1 cellular context compared by ENCODE assay signal in the genomic region with DNA sequence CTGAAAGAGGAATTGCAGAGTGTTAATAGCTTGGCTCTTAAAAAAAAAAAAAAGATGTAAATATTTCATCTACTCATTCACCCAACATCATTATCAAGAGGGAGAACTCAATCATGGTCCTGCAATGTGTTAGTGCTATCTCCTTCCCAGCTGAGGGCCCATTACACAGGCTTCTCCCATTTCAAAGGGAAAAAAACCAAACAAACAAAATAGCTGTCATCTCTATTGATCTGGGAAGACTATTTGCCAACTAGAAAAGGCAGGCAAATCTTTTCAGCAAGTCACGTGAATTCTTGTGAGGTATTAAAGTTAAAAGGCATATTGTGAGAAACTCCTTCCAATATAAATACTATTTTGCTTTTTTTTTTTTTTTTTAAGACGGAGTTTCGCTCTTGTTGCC.
TF ChIP-seq lines count a peak whose summit lies in the region.

No MANE protein-coding gene starts in this region.

TF ChIP-seq in HepG2, 621 proteins besides CTCF, POLR2A, EP300 and RAD21 (continued from another document and continues in another):
- TF ChIP-seq, protein P1, sequence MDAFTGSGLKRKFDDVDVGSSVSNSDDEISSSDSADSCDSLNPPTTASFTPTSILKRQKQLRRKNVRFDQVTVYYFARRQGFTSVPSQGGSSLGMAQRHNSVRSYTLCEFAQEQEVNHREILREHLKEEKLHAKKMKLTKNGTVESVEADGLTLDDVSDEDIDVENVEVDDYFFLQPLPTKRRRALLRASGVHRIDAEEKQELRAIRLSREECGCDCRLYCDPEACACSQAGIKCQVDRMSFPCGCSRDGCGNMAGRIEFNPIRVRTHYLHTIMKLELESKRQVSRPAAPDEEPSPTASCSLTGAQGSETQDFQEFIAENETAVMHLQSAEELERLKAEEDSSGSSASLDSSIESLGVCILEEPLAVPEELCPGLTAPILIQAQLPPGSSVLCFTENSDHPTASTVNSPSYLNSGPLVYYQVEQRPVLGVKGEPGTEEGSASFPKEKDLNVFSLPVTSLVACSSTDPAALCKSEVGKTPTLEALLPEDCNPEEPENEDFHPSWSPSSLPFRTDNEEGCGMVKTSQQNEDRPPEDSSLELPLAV (CRISPR knock-in tag; conservative IDR thresholded peaks at IDR 0.05; ENCODE audit: low read depth), result no peak
- TF ChIP-seq ZNF33B (CRISPR knock-in tag; IDR thresholded peaks at IDR 0.05) (no peak), ZNF225 (CRISPR knock-in tag; IDR thresholded peaks at IDR 0.05) (no peak), ELF1 (CRISPR knock-in tag; IDR thresholded peaks at IDR 0.05) (no peak), ZNF768 (CRISPR knock-in tag; IDR thresholded peaks at IDR 0.05) (no peak), SIX1 (CRISPR knock-in tag; IDR thresholded peaks at IDR 0.05; ENCODE audit: borderline replicate concordance) (peak; percentile 97), MXI1 (IDR thresholded peaks at IDR 0.05; ENCODE audit: borderline replicate concordance, low read depth, low read length) (peak; percentile 19; the same call in 1 of the 3 replicates), PRMT3 (CRISPR knock-in tag; IDR thresholded peaks at IDR 0.05; ENCODE audit: borderline replicate concordance, low read depth) (no peak), RARG (CRISPR knock-in tag; IDR thresholded peaks at IDR 0.05; ENCODE audit: low read depth) (no peak), RCOR2 (CRISPR knock-in tag; IDR thresholded peaks at IDR 0.05) (0 out of 2 replicates have a peak, but pooled peaks have one; percentile 24), ZBTB7B (CRISPR knock-in tag; IDR thresholded peaks at IDR 0.05) (no peak), PLRG1 (conservative IDR thresholded peaks at IDR 0.05) (no peak), ZNF607 (CRISPR knock-in tag; IDR thresholded peaks at IDR 0.05; ENCODE audit: borderline replicate concordance) (no peak), CBFB (CRISPR knock-in tag; IDR thresholded peaks at IDR 0.05) (no peak), ZNF883 (CRISPR knock-in tag; IDR thresholded peaks at IDR 0.05; ENCODE audit: not compliant biosample characterization) (no peak), ZNF510 (CRISPR knock-in tag; IDR thresholded peaks at IDR 0.05; ENCODE audit: low read depth) (no peak), ZNF816 (CRISPR knock-in tag; IDR thresholded peaks at IDR 0.05; ENCODE audit: borderline replicate concordance) (peak; percentile 97), JUN (CRISPR knock-in tag; IDR thresholded peaks at IDR 0.05) (no peak), YY1 (IDR thresholded peaks at IDR 0.05; ENCODE audit: insufficient read depth, insufficient replicate concordance, low read depth, low read length) (no peak), ARNT2 (CRISPR knock-in tag; IDR thresholded peaks at IDR 0.05; ENCODE audit: low read depth) (no peak), HOXA5 (CRISPR knock-in tag; IDR thresholded peaks at IDR 0.05) (no peak), FOSL1 (CRISPR knock-in tag; IDR thresholded peaks at IDR 0.05; ENCODE audit: borderline replicate concordance) (no peak), PAWR (CRISPR knock-in tag; IDR thresholded peaks at IDR 0.05; ENCODE audit: borderline replicate concordance) (no peak), RAD51 (IDR thresholded peaks at IDR 0.05; ENCODE audit: borderline replicate concordance) (no peak), ISL2 (CRISPR knock-in tag; IDR thresholded peaks at IDR 0.05) (peak; percentile 78), PPARG (CRISPR knock-in tag; conservative IDR thresholded peaks at IDR 0.05) (0 out of 2 replicates have a peak, but pooled peaks have one; percentile 35), MTA3 (CRISPR knock-in tag; IDR thresholded peaks at IDR 0.05) (no peak), RARA (CRISPR knock-in tag; IDR thresholded peaks at IDR 0.05) (peak; percentile 67), AHR (CRISPR knock-in tag; IDR thresholded peaks at IDR 0.05) (no peak), ZNF205 (CRISPR knock-in tag; IDR thresholded peaks at IDR 0.05) (no peak), SSRP1 (CRISPR knock-in tag; IDR thresholded peaks at IDR 0.05) (no peak), JUNB (CRISPR knock-in tag; IDR thresholded peaks at IDR 0.05; ENCODE audit: borderline replicate concordance) (no peak), KDM3A (CRISPR knock-in tag; IDR thresholded peaks at IDR 0.05; ENCODE audit: low read depth) (no peak), HCFC1 (IDR thresholded peaks at IDR 0.05; ENCODE audit: low read depth, low read length) (no peak), ZNF3 (CRISPR knock-in tag; IDR thresholded peaks at IDR 0.05) (0 out of 2 replicates have a peak, but pooled peaks have one; percentile 44), ZNF563 (CRISPR knock-in tag; IDR thresholded peaks at IDR 0.05) (no peak), ZC3H13 (CRISPR knock-in tag; IDR thresholded peaks at IDR 0.05) (no peak), ELF3 (CRISPR knock-in tag; IDR thresholded peaks at IDR 0.05) (peak; percentile 52), ZNF781 (CRISPR knock-in tag; IDR thresholded peaks at IDR 0.05; ENCODE audit: borderline replicate concordance, not compliant biosample characterization) (no peak)
- TF ChIP-seq, protein P2, sequence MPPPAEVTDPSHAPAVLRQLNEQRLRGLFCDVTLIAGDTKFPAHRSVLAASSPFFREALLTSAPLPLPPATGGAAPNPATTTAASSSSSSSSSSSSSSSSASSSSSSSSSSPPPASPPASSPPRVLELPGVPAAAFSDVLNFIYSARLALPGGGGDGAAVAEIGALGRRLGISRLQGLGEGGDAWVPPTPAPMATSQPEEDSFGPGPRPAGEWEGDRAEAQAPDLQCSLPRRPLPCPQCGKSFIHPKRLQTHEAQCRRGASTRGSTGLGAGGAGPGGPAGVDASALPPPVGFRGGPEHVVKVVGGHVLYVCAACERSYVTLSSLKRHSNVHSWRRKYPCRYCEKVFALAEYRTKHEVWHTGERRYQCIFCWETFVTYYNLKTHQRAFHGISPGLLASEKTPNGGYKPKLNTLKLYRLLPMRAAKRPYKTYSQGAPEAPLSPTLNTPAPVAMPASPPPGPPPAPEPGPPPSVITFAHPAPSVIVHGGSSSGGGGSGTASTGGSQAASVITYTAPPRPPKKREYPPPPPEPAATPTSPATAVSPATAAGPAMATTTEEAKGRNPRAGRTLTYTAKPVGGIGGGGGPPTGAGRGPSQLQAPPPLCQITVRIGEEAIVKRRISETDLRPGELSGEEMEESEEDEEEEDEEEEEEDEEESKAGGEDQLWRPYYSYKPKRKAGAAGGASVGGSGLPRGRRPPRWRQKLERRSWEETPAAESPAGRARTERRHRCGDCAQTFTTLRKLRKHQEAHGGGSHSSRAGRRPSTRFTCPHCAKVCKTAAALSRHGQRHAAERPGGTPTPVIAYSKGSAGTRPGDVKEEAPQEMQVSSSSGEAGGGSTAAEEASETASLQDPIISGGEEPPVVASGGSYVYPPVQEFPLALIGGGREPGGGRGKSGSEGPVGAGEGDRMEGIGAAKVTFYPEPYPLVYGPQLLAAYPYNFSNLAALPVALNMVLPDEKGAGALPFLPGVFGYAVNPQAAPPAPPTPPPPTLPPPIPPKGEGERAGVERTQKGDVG (CRISPR knock-in tag; IDR thresholded peaks at IDR 0.05; ENCODE audit: borderline replicate concordance), result no peak
- TF ChIP-seq, protein P3, sequence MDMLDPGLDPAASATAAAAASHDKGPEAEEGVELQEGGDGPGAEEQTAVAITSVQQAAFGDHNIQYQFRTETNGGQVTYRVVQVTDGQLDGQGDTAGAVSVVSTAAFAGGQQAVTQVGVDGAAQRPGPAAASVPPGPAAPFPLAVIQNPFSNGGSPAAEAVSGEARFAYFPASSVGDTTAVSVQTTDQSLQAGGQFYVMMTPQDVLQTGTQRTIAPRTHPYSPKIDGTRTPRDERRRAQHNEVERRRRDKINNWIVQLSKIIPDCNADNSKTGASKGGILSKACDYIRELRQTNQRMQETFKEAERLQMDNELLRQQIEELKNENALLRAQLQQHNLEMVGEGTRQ (IDR thresholded peaks at IDR 0.05; ENCODE audit: low read depth, low read length), result no peak
- TF ChIP-seq, protein P3 (CRISPR knock-in tag; IDR thresholded peaks at IDR 0.05; ENCODE audit: borderline replicate concordance), result peak; percentile 63; the same call in 1 of the 2 replicates
- TF ChIP-seq, protein P4, sequence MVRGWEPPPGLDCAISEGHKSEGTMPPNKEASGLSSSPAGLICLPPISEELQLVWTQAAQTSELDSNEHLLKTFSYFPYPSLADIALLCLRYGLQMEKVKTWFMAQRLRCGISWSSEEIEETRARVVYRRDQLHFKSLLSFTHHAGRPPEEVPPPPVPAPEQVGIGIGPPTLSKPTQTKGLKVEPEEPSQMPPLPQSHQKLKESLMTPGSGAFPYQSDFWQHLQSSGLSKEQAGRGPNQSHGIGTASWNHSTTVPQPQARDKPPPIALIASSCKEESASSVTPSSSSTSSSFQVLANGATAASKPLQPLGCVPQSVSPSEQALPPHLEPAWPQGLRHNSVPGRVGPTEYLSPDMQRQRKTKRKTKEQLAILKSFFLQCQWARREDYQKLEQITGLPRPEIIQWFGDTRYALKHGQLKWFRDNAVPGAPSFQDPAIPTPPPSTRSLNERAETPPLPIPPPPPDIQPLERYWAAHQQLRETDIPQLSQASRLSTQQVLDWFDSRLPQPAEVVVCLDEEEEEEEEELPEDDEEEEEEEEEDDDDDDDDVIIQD (CRISPR knock-in tag; IDR thresholded peaks at IDR 0.05; ENCODE audit: low read depth), result peak; percentile 74; the same call in 1 of the 2 replicates
- TF ChIP-seq, protein P5, sequence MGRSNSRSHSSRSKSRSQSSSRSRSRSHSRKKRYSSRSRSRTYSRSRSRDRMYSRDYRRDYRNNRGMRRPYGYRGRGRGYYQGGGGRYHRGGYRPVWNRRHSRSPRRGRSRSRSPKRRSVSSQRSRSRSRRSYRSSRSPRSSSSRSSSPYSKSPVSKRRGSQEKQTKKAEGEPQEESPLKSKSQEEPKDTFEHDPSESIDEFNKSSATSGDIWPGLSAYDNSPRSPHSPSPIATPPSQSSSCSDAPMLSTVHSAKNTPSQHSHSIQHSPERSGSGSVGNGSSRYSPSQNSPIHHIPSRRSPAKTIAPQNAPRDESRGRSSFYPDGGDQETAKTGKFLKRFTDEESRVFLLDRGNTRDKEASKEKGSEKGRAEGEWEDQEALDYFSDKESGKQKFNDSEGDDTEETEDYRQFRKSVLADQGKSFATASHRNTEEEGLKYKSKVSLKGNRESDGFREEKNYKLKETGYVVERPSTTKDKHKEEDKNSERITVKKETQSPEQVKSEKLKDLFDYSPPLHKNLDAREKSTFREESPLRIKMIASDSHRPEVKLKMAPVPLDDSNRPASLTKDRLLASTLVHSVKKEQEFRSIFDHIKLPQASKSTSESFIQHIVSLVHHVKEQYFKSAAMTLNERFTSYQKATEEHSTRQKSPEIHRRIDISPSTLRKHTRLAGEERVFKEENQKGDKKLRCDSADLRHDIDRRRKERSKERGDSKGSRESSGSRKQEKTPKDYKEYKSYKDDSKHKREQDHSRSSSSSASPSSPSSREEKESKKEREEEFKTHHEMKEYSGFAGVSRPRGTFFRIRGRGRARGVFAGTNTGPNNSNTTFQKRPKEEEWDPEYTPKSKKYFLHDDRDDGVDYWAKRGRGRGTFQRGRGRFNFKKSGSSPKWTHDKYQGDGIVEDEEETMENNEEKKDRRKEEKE (IDR thresholded peaks at IDR 0.05), result no peak
- TF ChIP-seq, protein P6, sequence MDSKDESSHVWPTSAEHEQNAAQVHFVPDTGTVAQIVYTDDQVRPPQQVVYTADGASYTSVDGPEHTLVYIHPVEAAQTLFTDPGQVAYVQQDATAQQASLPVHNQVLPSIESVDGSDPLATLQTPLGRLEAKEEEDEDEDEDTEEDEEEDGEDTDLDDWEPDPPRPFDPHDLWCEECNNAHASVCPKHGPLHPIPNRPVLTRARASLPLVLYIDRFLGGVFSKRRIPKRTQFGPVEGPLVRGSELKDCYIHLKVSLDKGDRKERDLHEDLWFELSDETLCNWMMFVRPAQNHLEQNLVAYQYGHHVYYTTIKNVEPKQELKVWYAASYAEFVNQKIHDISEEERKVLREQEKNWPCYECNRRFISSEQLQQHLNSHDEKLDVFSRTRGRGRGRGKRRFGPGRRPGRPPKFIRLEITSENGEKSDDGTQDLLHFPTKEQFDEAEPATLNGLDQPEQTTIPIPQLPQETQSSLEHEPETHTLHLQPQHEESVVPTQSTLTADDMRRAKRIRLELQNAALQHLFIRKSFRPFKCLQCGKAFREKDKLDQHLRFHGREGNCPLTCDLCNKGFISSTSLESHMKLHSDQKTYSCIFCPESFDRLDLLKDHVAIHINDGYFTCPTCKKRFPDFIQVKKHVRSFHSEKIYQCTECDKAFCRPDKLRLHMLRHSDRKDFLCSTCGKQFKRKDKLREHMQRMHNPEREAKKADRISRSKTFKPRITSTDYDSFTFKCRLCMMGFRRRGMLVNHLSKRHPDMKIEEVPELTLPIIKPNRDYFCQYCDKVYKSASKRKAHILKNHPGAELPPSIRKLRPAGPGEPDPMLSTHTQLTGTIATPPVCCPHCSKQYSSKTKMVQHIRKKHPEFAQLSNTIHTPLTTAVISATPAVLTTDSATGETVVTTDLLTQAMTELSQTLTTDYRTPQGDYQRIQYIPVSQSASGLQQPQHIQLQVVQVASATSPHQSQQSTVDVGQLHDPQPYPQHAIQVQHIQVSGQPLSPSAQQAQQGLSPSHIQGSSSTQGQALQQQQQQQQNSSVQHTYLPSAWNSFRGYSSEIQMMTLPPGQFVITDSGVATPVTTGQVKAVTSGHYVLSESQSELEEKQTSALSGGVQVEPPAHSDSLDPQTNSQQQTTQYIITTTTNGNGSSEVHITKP (CRISPR knock-in tag; IDR thresholded peaks at IDR 0.05; ENCODE audit: low read depth), result no peak
- TF ChIP-seq, protein P7, sequence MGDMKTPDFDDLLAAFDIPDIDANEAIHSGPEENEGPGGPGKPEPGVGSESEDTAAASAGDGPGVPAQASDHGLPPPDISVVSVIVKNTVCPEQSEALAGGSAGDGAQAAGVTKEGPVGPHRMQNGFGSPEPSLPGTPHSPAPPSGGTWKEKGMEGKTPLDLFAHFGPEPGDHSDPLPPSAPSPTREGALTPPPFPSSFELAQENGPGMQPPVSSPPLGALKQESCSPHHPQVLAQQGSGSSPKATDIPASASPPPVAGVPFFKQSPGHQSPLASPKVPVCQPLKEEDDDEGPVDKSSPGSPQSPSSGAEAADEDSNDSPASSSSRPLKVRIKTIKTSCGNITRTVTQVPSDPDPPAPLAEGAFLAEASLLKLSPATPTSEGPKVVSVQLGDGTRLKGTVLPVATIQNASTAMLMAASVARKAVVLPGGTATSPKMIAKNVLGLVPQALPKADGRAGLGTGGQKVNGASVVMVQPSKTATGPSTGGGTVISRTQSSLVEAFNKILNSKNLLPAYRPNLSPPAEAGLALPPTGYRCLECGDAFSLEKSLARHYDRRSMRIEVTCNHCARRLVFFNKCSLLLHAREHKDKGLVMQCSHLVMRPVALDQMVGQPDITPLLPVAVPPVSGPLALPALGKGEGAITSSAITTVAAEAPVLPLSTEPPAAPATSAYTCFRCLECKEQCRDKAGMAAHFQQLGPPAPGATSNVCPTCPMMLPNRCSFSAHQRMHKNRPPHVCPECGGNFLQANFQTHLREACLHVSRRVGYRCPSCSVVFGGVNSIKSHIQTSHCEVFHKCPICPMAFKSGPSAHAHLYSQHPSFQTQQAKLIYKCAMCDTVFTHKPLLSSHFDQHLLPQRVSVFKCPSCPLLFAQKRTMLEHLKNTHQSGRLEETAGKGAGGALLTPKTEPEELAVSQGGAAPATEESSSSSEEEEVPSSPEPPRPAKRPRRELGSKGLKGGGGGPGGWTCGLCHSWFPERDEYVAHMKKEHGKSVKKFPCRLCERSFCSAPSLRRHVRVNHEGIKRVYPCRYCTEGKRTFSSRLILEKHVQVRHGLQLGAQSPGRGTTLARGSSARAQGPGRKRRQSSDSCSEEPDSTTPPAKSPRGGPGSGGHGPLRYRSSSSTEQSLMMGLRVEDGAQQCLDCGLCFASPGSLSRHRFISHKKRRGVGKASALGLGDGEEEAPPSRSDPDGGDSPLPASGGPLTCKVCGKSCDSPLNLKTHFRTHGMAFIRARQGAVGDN (CRISPR knock-in tag; IDR thresholded peaks at IDR 0.05), result no peak
